Comparison of ENCODE assay signal across 9 cellular contexts in genomic region chr14:36505193-36505815, GRCh38. TPM values are rescaled to one million over a fixed set of nuclear protein-coding genes. Genes with fewer than 3 reads are reported as not detected.
DNase-seq lines count a peak whose midpoint lies in the region; ATAC-seq lines count a peak whose summit lies in the region.
"Had no signal": no experiment of that assay in that cellular context is flagged by ENCODE, and none has a peak within 500 bp of the region (broad histone marks: within the 10 kb centered on the region; RNA-seq: fewer than 3 reads in every experiment).

No MANE protein-coding gene starts in this region.

- DNase-seq in NCI-H510A (lab: John Stamatoyannopoulos, UW) = peak; percentile 45
- DNase-seq in NCI-H510A treated with DMSO at 0.1 percent for 48 hours (lab: John Stamatoyannopoulos, UW) = no peak
- no peak for DNase-seq in central memory CD8-positive, alpha-beta T cell (ENCODE audit: low spot score in 2 of 2)
- peak; percentile 75 for DNase-seq in retina
- DNase-seq in UCSD-AML1 (lab: John Stamatoyannopoulos, UW; ENCODE audit: unreplicated experiment) = no peak
- no peak for DNase-seq in A172 (ENCODE audit: low spot score)
- no peak for DNase-seq in GOT3 (lab: John Stamatoyannopoulos, UW)
- DNase-seq: NK-92 treated with Interleukin-12 subunit alpha and Interleukin-12 subunit beta, amount 100 ng/mL, for 24 hours had no signal

- H3K4me1 Mint-ChIP-seq in central memory CD8-positive, alpha-beta T cell = peaks cover 5% of the 10 kb centered on the region

- no peak overlapping the region for H3K27ac Mint-ChIP-seq in central memory CD8-positive, alpha-beta T cell (ENCODE audit: low read depth)

- H3K27me3 Mint-ChIP-seq in central memory CD8-positive, alpha-beta T cell = peaks cover 84% of the 10 kb centered on the region

- H3K4me3 Mint-ChIP-seq in central memory CD8-positive, alpha-beta T cell = peak overlapping the region; percentile 31

- H3K36me3 Mint-ChIP-seq in central memory CD8-positive, alpha-beta T cell (ENCODE audit: insufficient read depth) = no peaks in the 10 kb centered on the region

- peak; percentile 71 for ATAC-seq in GM19463 (IDR thresholded peaks at IDR 0.05; ENCODE audit: unreplicated experiment)
- no peak for ATAC-seq in central memory CD8-positive, alpha-beta T cell (replicated peaks; ENCODE audit: extremely low read depth, poor library complexity, severe bottlenecking)

- peaks cover 7% of the 10 kb centered on the region for H3K9me3 Mint-ChIP-seq in central memory CD8-positive, alpha-beta T cell

RNA-seq across cellular contexts. Expression of gene NKX2-1, which starts 14.7 kb away (rescaled TPM):
- total RNA-seq in A172 (2014; rRNA removed; shearing (Covaris generic)) = not detected in 2 replicates

Comparison
In these comparisons a context has a peak if more than half of its experiments do, and no peak if none do; other contexts are left out.
1. DNase-seq: peak in NCI-H510A (single experiment) and retina (single experiment); none in NCI-H510A treated with DMSO at 0.1 percent for 48 hours (single experiment), central memory CD8-positive, alpha-beta T cell (0 of 2), UCSD-AML1 (single experiment), A172 (single experiment) and GOT3 (single experiment).